In the genomic region with DNA sequence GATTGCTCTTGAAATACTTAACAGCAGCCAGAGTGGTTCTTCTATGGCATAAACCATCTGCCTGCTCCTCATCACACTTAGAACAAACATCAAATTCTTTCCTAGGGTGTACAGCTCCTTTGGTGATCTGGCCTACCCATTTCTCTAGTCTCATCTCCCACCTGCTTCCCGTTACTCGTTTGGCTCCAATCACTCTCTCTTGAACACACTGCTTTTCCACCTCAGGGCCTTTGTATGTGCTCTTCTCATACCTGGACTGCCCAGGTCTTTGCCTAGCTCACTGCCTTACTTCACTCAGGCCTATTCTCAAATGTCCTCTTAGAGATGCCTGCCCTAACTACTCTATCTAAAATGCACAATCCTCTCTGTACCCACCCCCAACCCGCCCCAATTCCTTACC, we compare ENCODE assay signal across 24 cellular contexts.
"Had no signal": no experiment of that assay in that cellular context is flagged by ENCODE, and none has a peak within 500 bp of the region (broad histone marks: within the 10 kb centered on the region; RNA-seq: fewer than 3 reads in every experiment).

No MANE protein-coding gene starts in this region.

- H3K4me3 ChIP-seq: adrenal gland had no signal

- H3K9me3 ChIP-seq: adrenal gland had no signal

- DNase-seq: activated CD4-positive, alpha-beta T cell treated with anti-CD3 and anti-CD28 coated beads for 48 hours; activated CD4-positive, alpha-beta T cell treated with anti-CD3 and anti-CD28 coated beads, Interleukin-2, amount 50 U/mL, for 4 hours; activated CD4-positive, CD25-positive, alpha-beta regulatory T cell treated with anti-CD3 and anti-CD28 coated beads, Interleukin-2, amount 50 U/mL, for 72 hours; activated CD8-positive, alpha-beta memory T cell treated with anti-CD3 and anti-CD28 coated beads, Interleukin-2, amount 50 U/mL, for 48 hours; activated CD8-positive, alpha-beta T cell treated with anti-CD3 and anti-CD28 coated beads, Interleukin-2, amount 10 ng/mL, durations not matched to agents 7 days and 5 days; activated naive CD4-positive, alpha-beta T cell treated with anti-CD3 and anti-CD28 coated beads, Interleukin-2, amount 50 U/mL, for 16 hours; activated naive CD8-positive, alpha-beta T cell treated with anti-CD3 and anti-CD28 coated beads, Interleukin-2, amount 10 ng/mL, durations not matched to agents 7 days and 5 days; activated T-cell treated with anti-CD3 and anti-CD28 coated beads, Interleukin-2, amount 50 U/mL, for 1 hour; adrenal gland; anterior cingulate cortex; cerebellar nuclear complex; Kasumi-1; NCI-H1105 treated with DMSO at 0.1 percent for 48 hours; NCI-H1436 treated with DMSO at 0.1 percent for 48 hours; NCI-H187; NCI-H2081; NCI-H2171; NCI-H2227 treated with DMSO at 0.1 percent for 48 hours; NCI-H446 treated with DMSO at 0.1 percent for 48 hours; PC-3; SHP77 treated with DMSO at 0.1 percent for 48 hours; T-helper 17 cell; T-helper 9 cell had no signal

- H3K27ac ChIP-seq: adrenal gland had no signal

- ATAC-seq: activated CD8-positive, alpha-beta T cell treated with anti-CD3 and anti-CD28 coated beads, Interleukin-2, amount 10 ng/mL, durations not matched to agents 7 days and 5 days; T-helper 17 cell; WTC11 had no signal

- H3K36me3 ChIP-seq: adrenal gland had no signal

- H3K27me3 ChIP-seq: adrenal gland had no signal
